Comparison of ENCODE assay signal across 8 cellular contexts in the genomic region with DNA sequence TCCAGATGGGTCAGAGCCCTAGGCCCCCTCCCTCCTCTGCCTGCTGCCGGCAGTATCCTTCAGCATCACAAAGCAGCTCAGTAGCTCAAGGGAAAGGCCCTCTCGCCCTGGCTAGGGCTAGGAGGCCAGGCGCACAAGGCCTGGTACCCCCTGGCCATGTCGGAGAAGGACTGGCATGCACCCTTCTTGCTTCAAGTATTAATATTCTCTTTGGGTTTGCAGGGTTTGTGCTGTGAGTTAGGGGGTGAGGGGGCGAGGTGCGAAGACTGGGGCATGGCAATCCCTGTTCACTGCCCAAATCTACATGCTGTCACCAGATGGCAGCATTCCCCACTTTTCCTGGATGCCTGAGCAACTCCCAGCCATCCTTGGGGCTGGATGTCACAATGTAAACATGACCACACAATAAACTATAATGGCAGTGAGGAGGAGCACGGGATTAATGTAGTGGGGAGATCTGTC.
DNase-seq lines count a peak whose midpoint lies in the region; ATAC-seq and TF ChIP-seq lines count a peak whose summit lies in the region.

No MANE protein-coding gene starts in this region.

- no peak for ATAC-seq in HG02981 (IDR thresholded peaks at IDR 0.05; ENCODE audit: unreplicated experiment)

- peak; percentile 76 for DNase-seq in DMS153 treated with DMSO at 0.1 percent for 48 hours (lab: John Stamatoyannopoulos, UW; ENCODE audit: unreplicated experiment)
- DNase-seq in HK-2 (ENCODE audit: unreplicated experiment) = peak; percentile 72
- DNase-seq in dermis microvascular lymphatic vessel endothelial cell (ENCODE audit: low read depth in 2 of 2) = peak; percentile 34 to 62
- DNase-seq in lung microvascular endothelial cell (ENCODE audit: low read depth in 2 of 2) = peak; percentile 71 to 79
- DNase-seq in mesenteric fat pad (ENCODE audit: low spot score) = no peak
- no peak for DNase-seq in GDM1 (lab: John Stamatoyannopoulos, UW)

TF ChIP-seq in PFSK-1, 5 proteins besides CTCF, POLR2A, EP300 and RAD21:
- TF ChIP-seq FOXP2 (optimal IDR thresholded peaks at IDR 0.05; ENCODE audit: borderline replicate concordance, extremely low read depth, extremely low read length, insufficient read depth) (peak; percentile 51), POLR2AphosphoS5 (IDR thresholded peaks at IDR 0.05; ENCODE audit: low read depth, low read length) (no peak)
- TF ChIP-seq, protein P1, sequence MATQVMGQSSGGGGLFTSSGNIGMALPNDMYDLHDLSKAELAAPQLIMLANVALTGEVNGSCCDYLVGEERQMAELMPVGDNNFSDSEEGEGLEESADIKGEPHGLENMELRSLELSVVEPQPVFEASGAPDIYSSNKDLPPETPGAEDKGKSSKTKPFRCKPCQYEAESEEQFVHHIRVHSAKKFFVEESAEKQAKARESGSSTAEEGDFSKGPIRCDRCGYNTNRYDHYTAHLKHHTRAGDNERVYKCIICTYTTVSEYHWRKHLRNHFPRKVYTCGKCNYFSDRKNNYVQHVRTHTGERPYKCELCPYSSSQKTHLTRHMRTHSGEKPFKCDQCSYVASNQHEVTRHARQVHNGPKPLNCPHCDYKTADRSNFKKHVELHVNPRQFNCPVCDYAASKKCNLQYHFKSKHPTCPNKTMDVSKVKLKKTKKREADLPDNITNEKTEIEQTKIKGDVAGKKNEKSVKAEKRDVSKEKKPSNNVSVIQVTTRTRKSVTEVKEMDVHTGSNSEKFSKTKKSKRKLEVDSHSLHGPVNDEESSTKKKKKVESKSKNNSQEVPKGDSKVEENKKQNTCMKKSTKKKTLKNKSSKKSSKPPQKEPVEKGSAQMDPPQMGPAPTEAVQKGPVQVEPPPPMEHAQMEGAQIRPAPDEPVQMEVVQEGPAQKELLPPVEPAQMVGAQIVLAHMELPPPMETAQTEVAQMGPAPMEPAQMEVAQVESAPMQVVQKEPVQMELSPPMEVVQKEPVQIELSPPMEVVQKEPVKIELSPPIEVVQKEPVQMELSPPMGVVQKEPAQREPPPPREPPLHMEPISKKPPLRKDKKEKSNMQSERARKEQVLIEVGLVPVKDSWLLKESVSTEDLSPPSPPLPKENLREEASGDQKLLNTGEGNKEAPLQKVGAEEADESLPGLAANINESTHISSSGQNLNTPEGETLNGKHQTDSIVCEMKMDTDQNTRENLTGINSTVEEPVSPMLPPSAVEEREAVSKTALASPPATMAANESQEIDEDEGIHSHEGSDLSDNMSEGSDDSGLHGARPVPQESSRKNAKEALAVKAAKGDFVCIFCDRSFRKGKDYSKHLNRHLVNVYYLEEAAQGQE (IDR thresholded peaks at IDR 0.05; ENCODE audit: insufficient read depth in 1 of 2, low read depth in 2 of 2, low read length in 2 of 2) = no peak
TF ChIP-seq in PFSK-1: peak in this region for 1.

Comparison
In these comparisons a context has a peak if more than half of its experiments do, and no peak if none do; other contexts are left out.
1. DNase-seq: peak in DMS153 treated with DMSO at 0.1 percent for 48 hours (single experiment), HK-2 (single experiment), dermis microvascular lymphatic vessel endothelial cell (2 of 2) and lung microvascular endothelial cell (2 of 2); none in mesenteric fat pad (single experiment) and GDM1 (single experiment).